In the genomic region with DNA sequence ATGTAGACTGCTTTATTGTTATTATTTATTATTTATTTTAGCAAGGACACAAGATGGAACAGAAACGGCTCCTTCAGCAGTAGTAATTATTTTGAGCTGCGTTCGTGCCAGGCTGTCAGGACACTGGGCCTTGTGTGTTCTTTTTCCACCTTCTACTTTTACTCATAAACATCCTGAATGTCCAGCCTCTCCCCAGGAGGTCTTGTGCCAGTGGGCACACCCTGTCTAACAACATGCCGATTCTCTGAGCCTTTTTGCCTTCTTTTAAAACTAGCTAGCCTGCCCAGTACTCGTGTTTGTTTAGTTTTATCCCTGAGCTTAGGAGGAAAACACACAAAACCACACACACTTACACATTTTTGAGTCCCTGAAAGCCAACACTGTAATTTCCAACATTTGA, we compare ENCODE assay signal across 23 cellular contexts. TPM values are rescaled to one million over a fixed set of nuclear protein-coding genes. Genes with fewer than 3 reads are reported as not detected.
DNase-seq lines count a peak whose midpoint lies in the region; ATAC-seq and TF ChIP-seq lines count a peak whose summit lies in the region.
"Had no signal": no experiment of that assay in that cellular context is flagged by ENCODE, and none has a peak within 500 bp of the region (broad histone marks: within the 10 kb centered on the region; RNA-seq: fewer than 3 reads in every experiment).

No MANE protein-coding gene starts in this region.

- H3K9me3 ChIP-seq in colonic mucosa (no peaks in the 10 kb centered on the region), mucosa of stomach (ENCODE audit: control insufficient read depth, low read length) (no peaks in the 10 kb centered on the region)
- H3K9me3 ChIP-seq: A549, heart right ventricle, vagina had no signal

- peak; percentile 34 for DNase-seq in COLO668 (lab: John Stamatoyannopoulos, UW; ENCODE audit: unreplicated experiment)
- DNase-seq in NCI-H69 (lab: John Stamatoyannopoulos, UW) = peak; percentile 21
- no peak for DNase-seq in colonic mucosa
- DNase-seq in cardiac septum (ENCODE audit: low spot score) = no peak
- DNase-seq in DMS79 (lab: John Stamatoyannopoulos, UW) = no peak
- DNase-seq in NCI-H2196 treated with DMSO at 0.1 percent for 48 hours (lab: John Stamatoyannopoulos, UW; ENCODE audit: unreplicated experiment) = no peak
- DNase-seq: activated CD4-positive, alpha-beta T cell treated with anti-CD3 and anti-CD28 coated beads, Interleukin-2, amount 10 ng/mL, durations not matched to agents 24 days and 14 days; activated effector memory CD4-positive, alpha-beta T cell treated with Interleukin-2 at 50 U/mL for 16 hours; brain microvascular endothelial cell; DMS 273 treated with DMSO at 0.1 percent for 48 hours; GDM1; heart right ventricle; immature natural killer cell; KBM-7; NCI-H187 treated with DMSO at 0.1 percent for 48 hours; SIG-M5; T-cell had no signal

- peaks cover 6% of the 10 kb centered on the region for H3K4me1 ChIP-seq in colonic mucosa
- H3K4me1 ChIP-seq in mucosa of stomach (ENCODE audit: control insufficient read depth, insufficient read depth, low read length) = peaks cover 10% of the 10 kb centered on the region

- intact Hi-C loops in colonic mucosa (cut with DNase I) = no loop called here
- intact Hi-C loops in cardiac septum (cut with DNase I) = no loop called here

- H3K9ac ChIP-seq in colonic mucosa (ENCODE audit: low read depth in 2 of 2, low read length in 2 of 2) (no peak overlapping the region), mucosa of stomach (ENCODE audit: low read length) (peak overlapping the region; percentile 79)
- H3K9ac ChIP-seq: BLaER1 treated with 17β-estradiol and CSF1 and Interleukin-3, amounts not matched to agents 10 nM and 100 nM had no signal

- H3K27ac ChIP-seq in colonic mucosa = no peak overlapping the region
- H3K27ac ChIP-seq: A549; BLaER1 treated with 17β-estradiol and CSF1 and Interleukin-3, amounts not matched to agents 10 nM and 100 nM; brain microvascular endothelial cell; heart right ventricle; vagina had no signal

- H3K36me3 ChIP-seq in colonic mucosa = no peaks in the 10 kb centered on the region
- no peaks in the 10 kb centered on the region for H3K36me3 ChIP-seq in mucosa of stomach (ENCODE audit: control insufficient read depth, insufficient read depth, low read length)
- H3K36me3 ChIP-seq: BLaER1 treated with 17β-estradiol and CSF1 and Interleukin-3, amounts not matched to agents 10 nM and 100 nM; brain microvascular endothelial cell; heart right ventricle; vagina had no signal

- H3K4me3 ChIP-seq in colonic mucosa = peak overlapping the region; percentile 43
- peak overlapping the region; percentile 14 for H3K4me3 ChIP-seq in mucosa of stomach (ENCODE audit: low read length)
- H3K4me3 ChIP-seq: BLaER1 treated with 17β-estradiol and CSF1 and Interleukin-3, amounts not matched to agents 10 nM and 100 nM had no signal

- no peak for TF ChIP-seq CTCF in colonic mucosa (IDR thresholded peaks at IDR 0.05)

- H3K27me3 ChIP-seq in colonic mucosa (no peaks in the 10 kb centered on the region), mucosa of stomach (ENCODE audit: control insufficient read depth, insufficient read depth, low read length) (peaks cover 15% of the 10 kb centered on the region)
- H3K27me3 ChIP-seq: BLaER1 treated with 17β-estradiol and CSF1 and Interleukin-3, amounts not matched to agents 10 nM and 100 nM; brain microvascular endothelial cell; vagina had no signal

- no peak for ATAC-seq in GM19467 (IDR thresholded peaks at IDR 0.05; ENCODE audit: unreplicated experiment)

RNA-seq across cellular contexts. Expression of gene SCIN, which starts 1.2 kb away (rescaled TPM):
- total RNA-seq in colonic mucosa (10 to 100 TPM; 20.8 to 57.4 TPM), cardiac septum (not detected)
- total RNA-seq: activated CD4-positive, alpha-beta T cell treated with anti-CD3 and anti-CD28 coated beads, Interleukin-2, amount 10 ng/mL, durations not matched to agents 24 days and 14 days; NCI-H460 had no signal

Comparison
In these comparisons a context has a peak if more than half of its experiments do, and no peak if none do; other contexts are left out.
1. DNase-seq: peak in COLO668 (single experiment) and NCI-H69 (single experiment); none in colonic mucosa (single experiment), cardiac septum (single experiment), DMS79 (single experiment) and NCI-H2196 treated with DMSO at 0.1 percent for 48 hours (single experiment).
2. RNA of gene SCIN, which starts 1.2 kb away (total RNA-seq): 20.8 to 57.4 TPM in colonic mucosa; not detected in cardiac septum (single experiment); every median in the first group is over 10 times any median in the second.